Comparison of ENCODE assay signal across 1 cellular context in the genomic region with DNA sequence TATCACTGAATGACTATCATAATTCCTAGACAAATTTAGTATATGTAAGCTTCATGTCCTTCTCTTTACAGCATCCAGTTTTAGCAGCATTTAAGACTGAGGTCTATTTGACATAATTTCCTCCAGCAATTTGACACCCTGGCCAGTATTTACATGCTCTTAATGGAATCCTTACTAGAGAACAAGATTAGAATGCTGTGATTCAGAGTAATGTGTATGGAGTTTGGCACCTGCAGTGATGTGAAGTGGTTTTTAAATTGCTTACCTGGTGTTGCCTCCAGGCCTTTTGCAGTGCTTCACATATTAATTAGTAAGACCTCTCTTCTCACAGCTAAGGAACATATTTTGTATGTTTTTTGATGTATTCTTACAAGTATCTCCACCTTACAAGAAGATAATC.
TF ChIP-seq lines count a peak whose summit lies in the region.

No MANE protein-coding gene starts in this region.

TF ChIP-seq in SK-N-SH, 30 proteins besides CTCF, POLR2A, EP300 and RAD21 (continued from another document):
- no peak for TF ChIP-seq REST (IDR thresholded peaks at IDR 0.05; ENCODE audit: low read depth, low read length)
- TF ChIP-seq YY1 (IDR thresholded peaks at IDR 0.05; ENCODE audit: low read depth): no peak
- no peak for TF ChIP-seq POLR2AphosphoS5 (IDR thresholded peaks at IDR 0.05; ENCODE audit: low read depth, low read length)
- TF ChIP-seq TCF12 (IDR thresholded peaks at IDR 0.05): no peak
- no peak for TF ChIP-seq MAX (IDR thresholded peaks at IDR 0.05; ENCODE audit: low read depth)
- TF ChIP-seq, protein P1, sequence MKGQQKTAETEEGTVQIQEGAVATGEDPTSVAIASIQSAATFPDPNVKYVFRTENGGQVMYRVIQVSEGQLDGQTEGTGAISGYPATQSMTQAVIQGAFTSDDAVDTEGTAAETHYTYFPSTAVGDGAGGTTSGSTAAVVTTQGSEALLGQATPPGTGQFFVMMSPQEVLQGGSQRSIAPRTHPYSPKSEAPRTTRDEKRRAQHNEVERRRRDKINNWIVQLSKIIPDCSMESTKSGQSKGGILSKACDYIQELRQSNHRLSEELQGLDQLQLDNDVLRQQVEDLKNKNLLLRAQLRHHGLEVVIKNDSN (IDR thresholded peaks at IDR 0.05; ENCODE audit: borderline replicate concordance, low read depth): no peak
